8 cellular contexts compared by ENCODE assay signal in the genomic region with DNA sequence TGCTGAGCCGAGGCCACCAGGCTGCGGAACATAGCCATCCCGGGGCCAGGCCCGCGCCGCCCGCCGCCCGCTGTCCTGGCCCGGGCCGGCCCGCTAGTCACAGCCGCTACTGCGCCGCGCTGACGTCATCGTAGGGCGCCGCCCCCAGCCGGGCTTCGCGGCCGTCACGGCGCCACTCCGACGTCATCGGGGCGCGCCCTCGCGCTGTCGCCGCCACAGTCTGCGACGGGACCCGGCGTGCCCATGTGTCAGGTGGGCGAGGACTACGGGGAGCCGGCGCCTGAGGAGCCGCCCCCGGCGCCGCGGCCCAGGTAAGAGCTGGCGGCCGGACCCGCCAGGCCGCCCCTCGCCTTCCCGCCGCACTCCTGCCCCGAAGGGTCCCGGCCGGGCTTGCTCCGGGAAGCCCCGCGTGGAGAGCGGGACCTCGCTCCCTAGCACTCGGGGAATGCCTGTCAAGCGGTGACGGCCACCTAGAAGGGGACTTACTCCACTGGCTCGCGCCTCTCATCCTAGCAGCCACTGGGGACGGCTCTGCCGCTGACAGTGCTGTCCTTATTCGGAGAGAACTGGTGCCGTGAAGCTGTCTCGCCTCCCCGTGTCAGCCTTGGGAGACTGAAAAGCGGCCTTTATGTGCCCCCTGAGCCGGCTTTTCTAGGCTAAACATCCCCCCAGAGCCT. TPM values are rescaled to one million over a fixed set of nuclear protein-coding genes. Genes with fewer than 3 reads are reported as not detected.
DNase-seq lines count a peak whose midpoint lies in the region; ATAC-seq and TF ChIP-seq lines count a peak whose summit lies in the region.

A gene (plus strand): TSS at position 216 of the 677 bp plus-strand sequence. CDS start 28 bp downstream, at position 244.
A gene with protein sequence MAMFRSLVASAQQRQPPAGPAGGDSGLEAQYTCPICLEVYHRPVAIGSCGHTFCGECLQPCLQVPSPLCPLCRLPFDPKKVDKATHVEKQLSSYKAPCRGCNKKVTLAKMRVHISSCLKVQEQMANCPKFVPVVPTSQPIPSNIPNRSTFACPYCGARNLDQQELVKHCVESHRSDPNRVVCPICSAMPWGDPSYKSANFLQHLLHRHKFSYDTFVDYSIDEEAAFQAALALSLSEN (minus strand): TSS at position 121 of the 677 bp plus-strand sequence. CDS start 83 bp downstream, at position 38.

- TF ChIP-seq CTCF in epithelial cell of proximal tubule (conservative IDR thresholded peaks at IDR 0.05; ENCODE audit: low read depth, low read length) = no peak

- peak within 1 kb of the TSS; percentile 93 for H3K27ac ChIP-seq in CD8-positive, alpha-beta memory T cell (ENCODE audit: low read depth, low read length)

- peaks cover 0 to 37% (median 0%) of the 10 kb centered on the region in 3 donors for H3K36me3 Mint-ChIP-seq in CD8-positive, alpha-beta memory T cell

- peak; percentile 90 to 94 (median 92) for DNase-seq in CD8-positive, alpha-beta memory T cell
- peak; percentile 96 for DNase-seq in HPDE6-E6E7 (ENCODE audit: extremely low spot score)
- peak; percentile 92 for DNase-seq in OCI-M1 (lab: John Stamatoyannopoulos, UW)
- peak; percentile 96 for DNase-seq in activated T-cell treated with anti-CD3 and anti-CD28 coated beads for 48 hours (ENCODE audit: low read depth)
- no peak for DNase-seq in epithelial cell of proximal tubule (ENCODE audit: low read depth)
- peak; percentile 91 for DNase-seq in mucosa of gallbladder (ENCODE audit: low spot score)
- peak; percentile 91 for DNase-seq in stimulated activated CD8-positive, alpha-beta memory T cell treated with anti-CD3 and anti-CD28 coated beads, Interleukin-4, amount 100 ng/mL, for 24 hours (ENCODE audit: low read depth)

- POLR2A ChIA-PET in CD8-positive, alpha-beta memory T cell (lab: Charles Lee) = interaction anchor here (1.0 to 1.1 kb wide), 2 partner anchors 10 to 104 kb away, joined by 3 read pairs; no protein-coding TSS in a partner anchor

- H3K4me3 Mint-ChIP-seq in CD8-positive, alpha-beta memory T cell = peak within 1 kb of the TSS; percentile 94 to 97 (median 96)

- H3K4me3 ChIP-seq in CD8-positive, alpha-beta memory T cell (ENCODE audit: low read length) = peak within 1 kb of the TSS; percentile 99
- peak within 1 kb of the TSS; percentile 99 for H3K4me3 ChIP-seq in epithelial cell of proximal tubule (ENCODE audit: low read depth, low read length)

- H3K4me1 ChIP-seq in CD8-positive, alpha-beta memory T cell (ENCODE audit: insufficient read depth, low read length) = peaks cover 52% of the 10 kb centered on the region

- H3K27me3 ChIP-seq in CD8-positive, alpha-beta memory T cell (ENCODE audit: insufficient read depth, low read length, poor library complexity, severe bottlenecking) = no peaks in the 10 kb centered on the region

- H3K9me3 ChIP-seq in CD8-positive, alpha-beta memory T cell (ENCODE audit: low read length) = no peaks in the 10 kb centered on the region

- no peaks in the 10 kb centered on the region for H3K9me3 Mint-ChIP-seq in CD8-positive, alpha-beta memory T cell

- H3K4me1 Mint-ChIP-seq in CD8-positive, alpha-beta memory T cell = peaks cover 39 to 47% (median 42%) of the 10 kb centered on the region in 3 donors

- no peaks in the 10 kb centered on the region for H3K36me3 ChIP-seq in CD8-positive, alpha-beta memory T cell (ENCODE audit: insufficient read depth, low read length)

- H3K27ac Mint-ChIP-seq in CD8-positive, alpha-beta memory T cell = peak within 1 kb of the TSS; percentile 94 to 100 (median 99)

- H3K27me3 Mint-ChIP-seq in CD8-positive, alpha-beta memory T cell = peaks cover 0 to 2% of the 10 kb centered on the region in 2 donors

- CTCF ChIA-PET in CD8-positive, alpha-beta memory T cell (lab: Charles Lee) = interaction anchor here (1.1 to 1.6 kb wide), 6 partner anchors 10 to 135 kb away, joined by 4 to 6 read pairs (median 4); no protein-coding TSS in a partner anchor

- ATAC-seq in GM19455 (IDR thresholded peaks at IDR 0.05; ENCODE audit: unreplicated experiment) = peak; percentile 55

RNA-seq across cellular contexts. Expression of the first gene that starts in this region (rescaled TPM):
- total RNA-seq in CD8-positive, alpha-beta memory T cell = 10 to 100 TPM; 68.6 to 69.0 TPM
- 21.6 TPM for polyA plus RNA-seq in CD8-positive, alpha-beta memory T cell
- total RNA-seq in epithelial cell of proximal tubule (9.3 and 26.6 TPM in 2 replicates), mucosa of gallbladder (15.0 TPM)

RNA-seq across cellular contexts. Expression of the second gene that starts in this region (rescaled TPM):
- 10 to 100 TPM; 51.7 to 56.2 TPM for total RNA-seq in CD8-positive, alpha-beta memory T cell
- 122 TPM for polyA plus RNA-seq in CD8-positive, alpha-beta memory T cell
- total RNA-seq in epithelial cell of proximal tubule = 29.7 and 32.8 TPM in 2 replicates
- 28.4 TPM for total RNA-seq in mucosa of gallbladder
